In genomic region chr19:38565686-38566105, GRCh38 we compare ENCODE assay signal across 11 cellular contexts. TPM values are rescaled to one million over a fixed set of nuclear protein-coding genes. Genes with fewer than 3 reads are reported as not detected.
DNase-seq lines count a peak whose midpoint lies in the region; ATAC-seq and TF ChIP-seq lines count a peak whose summit lies in the region.
"Had no signal": no experiment of that assay in that cellular context is flagged by ENCODE, and none has a peak within 500 bp of the region (broad histone marks: within the 10 kb centered on the region; RNA-seq: fewer than 3 reads in every experiment).

No MANE protein-coding gene starts in this region.

- H3K9me3 Mint-ChIP-seq in T-helper 2 cell treated with Interferon-gamma antibody and Interleukin-4, amounts not matched to agents 5 μg/mL and 100 μg/mL, for 36 hours, result no peaks in the 10 kb centered on the region

- peaks cover 7% of the 10 kb centered on the region for H3K36me3 ChIP-seq in HUES6 (ENCODE audit: control insufficient read depth, insufficient read depth, low read length)
- H3K36me3 ChIP-seq in smooth muscle cell (ENCODE audit: low read depth), result no peaks in the 10 kb centered on the region
- H3K36me3 ChIP-seq: neutrophil had no signal

- H3K27me3 ChIP-seq in HUES6 (ENCODE audit: control insufficient read depth, insufficient read depth, low read length) (peaks cover 20% of the 10 kb centered on the region), smooth muscle cell (ENCODE audit: low read depth) (no peaks in the 10 kb centered on the region)

- peaks cover 12% of the 10 kb centered on the region for H3K27me3 Mint-ChIP-seq in T-helper 2 cell treated with Interferon-gamma antibody and Interleukin-4, amounts not matched to agents 5 μg/mL and 100 μg/mL, for 36 hours (ENCODE audit: low read depth)

- H3K79me2 ChIP-seq in smooth muscle cell (ENCODE audit: low read depth), result no peaks in the 10 kb centered on the region

- H3K9me3 ChIP-seq in HUES6 (ENCODE audit: control insufficient read depth, insufficient read depth, low read depth, low read length) (no peaks in the 10 kb centered on the region), smooth muscle cell (replicated peaks; ENCODE audit: low read depth) (no peaks in the 10 kb centered on the region)
- H3K9me3 ChIP-seq: neutrophil had no signal

- H3K27ac ChIP-seq in HUES6 (ENCODE audit: low read depth, low read length) (no peak overlapping the region), coronary artery (no peak overlapping the region), smooth muscle cell (ENCODE audit: low read depth) (no peak overlapping the region)
- H3K27ac ChIP-seq: epithelial cell of prostate, neutrophil had no signal

- peak overlapping the region; percentile 83 for H3K4me2 ChIP-seq in smooth muscle cell

- H3K27ac Mint-ChIP-seq in T-helper 2 cell treated with Interferon-gamma antibody and Interleukin-4, amounts not matched to agents 5 μg/mL and 100 μg/mL, for 36 hours, result peak overlapping the region; percentile 70

- DNase-seq in T-helper 2 cell treated with Interferon-gamma antibody and Interleukin-4, amounts not matched to agents 5 μg/mL and 100 μg/mL, for 36 hours (ENCODE audit: low spot score), result no peak
- DNase-seq in T-helper 2 cell (no peak), coronary artery (ENCODE audit: low spot score) (no peak), smooth muscle cell (lab: John Stamatoyannopoulos, UW; ENCODE audit: unreplicated experiment) (no peak), COR-L47 (lab: John Stamatoyannopoulos, UW) (no peak)
- no peak for DNase-seq in stimulated activated CD4-positive, alpha-beta T cell treated with anti-CD3 and anti-CD28 coated beads, Interleukin-15, amount 100 ng/mL, for 24 hours
- DNase-seq: NCI-H2171 treated with DMSO at 0.1 percent for 48 hours had no signal

- no peaks in the 10 kb centered on the region for H3K36me3 Mint-ChIP-seq in T-helper 2 cell treated with Interferon-gamma antibody and Interleukin-4, amounts not matched to agents 5 μg/mL and 100 μg/mL, for 36 hours (ENCODE audit: low read depth)

- H3K9ac ChIP-seq in HUES6 (ENCODE audit: low read length) (no peak overlapping the region), smooth muscle cell (ENCODE audit: low read depth) (no peak overlapping the region)

- H3K4me1 Mint-ChIP-seq in T-helper 2 cell treated with Interferon-gamma antibody and Interleukin-4, amounts not matched to agents 5 μg/mL and 100 μg/mL, for 36 hours (ENCODE audit: low read depth), result peaks cover 19% of the 10 kb centered on the region

- ATAC-seq in HG03439 (IDR thresholded peaks at IDR 0.05; ENCODE audit: unreplicated experiment), result no peak

- H3K4me1 ChIP-seq in HUES6 (ENCODE audit: control insufficient read depth, insufficient read depth, low read length) (no peaks in the 10 kb centered on the region), smooth muscle cell (ENCODE audit: low read depth) (no peaks in the 10 kb centered on the region)

- peak overlapping the region; percentile 75 for H3K4me3 Mint-ChIP-seq in T-helper 2 cell treated with Interferon-gamma antibody and Interleukin-4, amounts not matched to agents 5 μg/mL and 100 μg/mL, for 36 hours

- WGBS in smooth muscle cell (ENCODE audit: low lambda C conversion rate), result 91% methylated on average over 15 of the region's 22 CpGs

- H3K4me3 ChIP-seq in HUES6 (ENCODE audit: low read depth, low read length), result peak overlapping the region; percentile 15; the same call in 1 of the 2 replicates
- peak overlapping the region; percentile 60 for H3K4me3 ChIP-seq in coronary artery
- H3K4me3 ChIP-seq in smooth muscle cell, result peak overlapping the region; percentile 28

- no peaks in the 10 kb centered on the region for H3F3A ChIP-seq in smooth muscle cell (ENCODE audit: low read depth)

- no peak overlapping the region for H2AFZ ChIP-seq in smooth muscle cell (ENCODE audit: low read depth)

- TF ChIP-seq CTCF in coronary artery (IDR thresholded peaks at IDR 0.05) (no peak), smooth muscle cell (IDR thresholded peaks at IDR 0.05; ENCODE audit: borderline replicate concordance, insufficient read depth, poor library complexity, severe bottlenecking) (no peak)

- no peaks in the 10 kb centered on the region for H4K20me1 ChIP-seq in smooth muscle cell (ENCODE audit: low read depth)

RNA-seq across cellular contexts. Expression of gene MAP4K1, which starts 52.1 kb away (rescaled TPM):
- 0.22 and 2.1 TPM in 2 replicates for total RNA-seq in smooth muscle cell
- 0.91 TPM in 1 of 2 replicates, not detected in the other for polyA plus RNA-seq in smooth muscle cell

RNA-seq across cellular contexts. Expression of gene EIF3K, which starts 53.3 kb away (rescaled TPM):
- total RNA-seq in smooth muscle cell, result 324 and 334 TPM in 2 replicates
- polyA plus RNA-seq in smooth muscle cell, result 178 and 181 TPM in 2 replicates
